8 cellular contexts compared by ENCODE assay signal in genomic region chr1:8858112-8858668, GRCh38. TPM values are rescaled to one million over a fixed set of nuclear protein-coding genes. Genes with fewer than 3 reads are reported as not detected.
DNase-seq lines count a peak whose midpoint lies in the region; ATAC-seq and TF ChIP-seq lines count a peak whose summit lies in the region.

No MANE protein-coding gene starts in this region.

- H3K9ac ChIP-seq in MM.1S (ENCODE audit: low read length) (no peak overlapping the region), mammary epithelial cell (ENCODE audit: insufficient read depth, low read length) (no peak overlapping the region)

- ATAC-seq in GM21390 (IDR thresholded peaks at IDR 0.05; ENCODE audit: unreplicated experiment) (no peak), GM21737 (IDR thresholded peaks at IDR 0.05; ENCODE audit: unreplicated experiment) (no peak)

- 0 out of 2 replicates have a peak, but pooled peaks cover 3% of the 10 kb centered on the region for H3K4me1 ChIP-seq in MM.1S (ENCODE audit: low read length)
- peaks cover 21% of the 10 kb centered on the region for H3K4me1 ChIP-seq in mammary epithelial cell (ENCODE audit: insufficient read depth, low read length)

- H2AFZ ChIP-seq in MM.1S (ENCODE audit: low read length) (no peak overlapping the region), mammary epithelial cell (ENCODE audit: low read depth, low read length) (no peak overlapping the region)

- H3K27ac ChIP-seq in MM.1S (ENCODE audit: low read length): peak overlapping the region; percentile 21; the same call in 1 of the 2 replicates
- no peak overlapping the region for H3K27ac ChIP-seq in mammary epithelial cell (ENCODE audit: insufficient read depth, low read depth, low read length)

- H3F3A ChIP-seq in MM.1S (ENCODE audit: insufficient read depth, low read length): peaks cover 32% of the 10 kb centered on the region

- in situ Hi-C loops in mammary epithelial cell (cut with MboI; ENCODE audit: low sequenced_read_pairs in 2 of 2): loop anchor here in 1 of 2 donors (10.0 to 25.0 kb wide), 2 partner anchors 129 to 293 kb away; no protein-coding TSS in a partner anchor

- no peaks in the 10 kb centered on the region for H3K9me2 ChIP-seq in MM.1S (replicated peaks; ENCODE audit: insufficient read depth, low read length)

- TF ChIP-seq CTCF in MM.1S (IDR thresholded peaks at IDR 0.05; ENCODE audit: low read length): no peak
- TF ChIP-seq CTCF in mammary epithelial cell (conservative IDR thresholded peaks at IDR 0.05 in 1 of 2, IDR thresholded peaks at IDR 0.05 in 1 of 2; ENCODE audit: extremely low read depth in 1 of 2, insufficient read depth in 1 of 2, low read depth in 1 of 2, low read length in 2 of 2): no peak

- intact Hi-C loops in mammary epithelial cell (cut with micrococcal nuclease): loop anchor here (2.0 kb wide), 1 partner anchor 243 kb away; no protein-coding TSS in a partner anchor

- peaks cover 13% of the 10 kb centered on the region; the same call in 1 of the 2 replicates for H4K20me1 ChIP-seq in MM.1S (ENCODE audit: insufficient read depth, low read length)
- H4K20me1 ChIP-seq in mammary epithelial cell (ENCODE audit: insufficient read depth, low read length): peaks cover 9% of the 10 kb centered on the region

- BruUV-seq in mammary epithelial cell (replicated peaks; lab: Mats Ljungman, UMichigan): TSS peak; percentile 1

- H3K4me2 ChIP-seq in MM.1S (ENCODE audit: low read depth, low read length) (no peak overlapping the region), mammary epithelial cell (ENCODE audit: insufficient read depth, low read depth, low read length) (no peak overlapping the region)

- WGBS in mammary epithelial cell (ENCODE audit: low coverage, missing lambda C conversion rate): 35% methylated on average over 2 of the region's 2 CpGs

- H3K79me2 ChIP-seq in MM.1S (ENCODE audit: low read length) (peaks cover 8% of the 10 kb centered on the region; the same call in 1 of the 2 replicates), mammary epithelial cell (ENCODE audit: insufficient read depth, low read length) (peaks cover 25% of the 10 kb centered on the region)

- DNase-seq in CMK (ENCODE audit: low read depth) (peak; percentile 80), MM.1S (no peak), mammary epithelial cell (peak; percentile 77), myocyte (ENCODE audit: low read depth) (peak; percentile 96)
- DNase-seq in activated effector memory CD4-positive, alpha-beta T cell treated with Interleukin-2 at 50 U/mL for 16 hours: no peak
- no peak for DNase-seq in activated CD4-positive, alpha-beta T cell treated with anti-CD3 and anti-CD28 coated beads for 1 hour

- dilution Hi-C loops in mammary epithelial cell (cut with HindIII; ENCODE audit: low sequenced_read_pairs): no loop called here

- CTCF ChIA-PET in mammary epithelial cell (lab: Charles Lee; ENCODE audit: low non-redundant PET): no interaction called here

- H3K27me3 ChIP-seq in MM.1S (replicated peaks; ENCODE audit: insufficient read depth, low read length): no peaks in the 10 kb centered on the region
- no peaks in the 10 kb centered on the region for H3K27me3 ChIP-seq in mammary epithelial cell (ENCODE audit: insufficient read depth, low read length)

- H3K4me3 ChIP-seq in MM.1S (ENCODE audit: low read length) (no peak overlapping the region), mammary epithelial cell (replicated peaks in 1 of 3; ENCODE audit: insufficient read depth in 1 of 3, low read depth in 2 of 3, low read length in 3 of 3) (no peak overlapping the region)

- H3K9me3 ChIP-seq in MM.1S (replicated peaks; ENCODE audit: insufficient read depth, low read length): no peaks in the 10 kb centered on the region
- H3K9me3 ChIP-seq in mammary epithelial cell (replicated peaks; ENCODE audit: insufficient read depth, low read length): no peaks in the 10 kb centered on the region

- peaks cover 24% of the 10 kb centered on the region for H3K36me3 ChIP-seq in MM.1S (replicated peaks; ENCODE audit: insufficient read depth, low read length)
- peaks cover 46% of the 10 kb centered on the region for H3K36me3 ChIP-seq in mammary epithelial cell (ENCODE audit: insufficient read depth, low read length)

RNA-seq across cellular contexts. Expression of gene ENO1, which starts 20.3 kb away (rescaled TPM):
- total RNA-seq in mammary epithelial cell (1,000 to 10,000 TPM; 1,459 to 2,190 TPM), myocyte (277 and 351 TPM in 2 replicates)
- polyA plus RNA-seq in mammary epithelial cell: 3,004 TPM
- polyA minus RNA-seq in mammary epithelial cell: 2,906 TPM
- 1,339 TPM for polyA plus RNA-seq in myocyte (2012)

RNA-seq across cellular contexts. Expression of gene RERE, which starts 40.8 kb away (rescaled TPM):
- total RNA-seq in mammary epithelial cell: 10 to 100 TPM; 20.7 to 48.4 TPM
- 2.1 TPM for polyA plus RNA-seq in mammary epithelial cell
- polyA minus RNA-seq in mammary epithelial cell: 116 TPM
- total RNA-seq in myocyte: 17.4 and 25.2 TPM in 2 replicates
- polyA plus RNA-seq in myocyte (2012): 37.4 TPM

Comparison
In these comparisons a context has a peak if more than half of its experiments do, and no peak if none do; other contexts are left out.
1. DNase-seq: peak in CMK (single experiment), mammary epithelial cell (single experiment) and myocyte (single experiment); none in MM.1S (single experiment), activated effector memory CD4-positive, alpha-beta T cell treated with Interleukin-2 at 50 U/mL for 16 hours (single experiment) and activated CD4-positive, alpha-beta T cell treated with anti-CD3 and anti-CD28 coated beads for 1 hour (single experiment).